In the genomic region with DNA sequence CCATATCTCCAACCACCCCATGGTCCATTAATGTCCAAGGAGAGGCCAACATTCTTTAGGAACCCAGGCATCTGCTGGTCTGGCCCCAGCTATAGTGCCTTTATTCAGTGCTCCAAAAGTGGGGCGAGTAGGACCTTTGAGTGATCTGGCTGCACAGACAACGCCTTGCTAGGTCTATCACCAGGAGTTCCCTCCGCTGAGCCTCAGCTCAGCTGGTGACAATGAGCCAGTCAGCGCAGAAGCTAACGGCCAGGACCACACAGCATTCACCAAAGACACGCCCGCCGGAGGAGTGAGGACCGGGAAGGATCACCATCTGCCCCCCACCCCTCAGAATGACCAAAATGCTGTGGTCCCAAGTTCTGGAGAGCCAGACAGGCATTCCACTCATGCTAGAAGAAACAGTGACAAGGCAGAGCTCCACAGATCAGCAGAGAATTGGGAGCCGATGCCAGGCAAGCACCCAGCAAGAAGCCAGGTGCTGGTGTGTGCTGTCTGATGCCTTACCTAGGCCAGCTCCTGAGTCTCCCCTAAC, we compare ENCODE assay signal across 9 cellular contexts. TPM values are rescaled to one million over a fixed set of nuclear protein-coding genes. Genes with fewer than 3 reads are reported as not detected.
DNase-seq lines count a peak whose midpoint lies in the region; ATAC-seq and TF ChIP-seq lines count a peak whose summit lies in the region.
"Had no signal": no experiment of that assay in that cellular context is flagged by ENCODE, and none has a peak within 500 bp of the region (broad histone marks: within the 10 kb centered on the region; RNA-seq: fewer than 3 reads in every experiment).

No MANE protein-coding gene starts in this region.

- H3K79me1 ChIP-seq in IMR-90 (ENCODE audit: low read depth in 1 of 2, low read length in 2 of 2), result peaks cover 36 to 80% of the 10 kb centered on the region in 2 experiments

- no peak for TF ChIP-seq POLR2A in IMR-90 (IDR thresholded peaks at IDR 0.05; ENCODE audit: low read depth, low read length)
- TF ChIP-seq POLR2A in breast epithelium (IDR thresholded peaks at IDR 0.05), result no peak

- intact Hi-C loops in IMR-90 (cut with micrococcal nuclease) (no loop called here), breast epithelium (cut with DNase I; ENCODE audit: low total_unique reads) (no loop called here), psoas muscle (cut with DNase I) (no loop called here), sciatic nerve (cut with DNase I) (no loop called here)

- TF ChIP-seq CTCF in IMR-90 (conservative IDR thresholded peaks at IDR 0.05; ENCODE audit: low read depth, low read length) (no peak), breast epithelium (IDR thresholded peaks at IDR 0.05) (no peak), nephron (IDR thresholded peaks at IDR 0.05; ENCODE audit: unreplicated experiment in 3 of 3) (no peak), psoas muscle (IDR thresholded peaks at IDR 0.05) (no peak)

- H3K27me3 Mint-ChIP-seq in nephron (ENCODE audit: low read depth), result no peaks in the 10 kb centered on the region

- H3K56ac ChIP-seq in IMR-90 (ENCODE audit: extremely low read depth, insufficient read depth, low read length), result no peak overlapping the region

- in situ Hi-C loops in IMR-90 (cut with MboI; ENCODE audit: low sequenced_read_pairs), result no loop called here

- no peaks in the 10 kb centered on the region for H3K9me3 ChIP-seq in BLaER1 treated with 17β-estradiol and CSF1 and Interleukin-3, amounts not matched to agents 10 nM and 100 nM (replicated peaks in 1 of 11)
- H3K9me3 ChIP-seq in IMR-90 (ENCODE audit: control insufficient read depth, insufficient read depth, low read length), result no peaks in the 10 kb centered on the region
- H3K9me3 ChIP-seq in breast epithelium, result no peaks in the 10 kb centered on the region
- H3K9me3 ChIP-seq in psoas muscle, result no peaks in the 10 kb centered on the region

- peak overlapping the region; percentile 27 to 95 (median 87); a peak in 21 of 22 replicates for H3K27ac ChIP-seq in BLaER1 treated with 17β-estradiol and CSF1 and Interleukin-3, amounts not matched to agents 10 nM and 100 nM
- H3K27ac ChIP-seq in IMR-90 (ENCODE audit: insufficient read depth, low read length) (no peak overlapping the region), breast epithelium (peak overlapping the region; percentile 73 to 89), psoas muscle (no peak overlapping the region)

- dilution Hi-C loops in IMR-90 (cut with HindIII; ENCODE audit: low sequenced_read_pairs, unreplicated experiment), result no loop called here

- H4K8ac ChIP-seq in IMR-90 (ENCODE audit: low read depth in 2 of 2, low read length in 2 of 2), result peak overlapping the region in 1 of 2 experiments; percentile 29; a peak in 1 of 4 replicates

- ATAC-seq in IMR-90 (ENCODE audit: low read depth) (no peak), psoas muscle (no peak), sciatic nerve (no peak), HG03342 (IDR thresholded peaks at IDR 0.05; ENCODE audit: unreplicated experiment) (no peak), HG02885 (IDR thresholded peaks at IDR 0.05; ENCODE audit: poor library complexity, unreplicated experiment) (no peak)

- H4K20me1 ChIP-seq in BLaER1 treated with 17β-estradiol and CSF1 and Interleukin-3, amounts not matched to agents 10 nM and 100 nM, result peaks cover 0 to 95% (median 0%) of the 10 kb centered on the region in 11 experiments; a peak in 6 of 22 replicates
- peaks cover 62% of the 10 kb centered on the region for H4K20me1 ChIP-seq in IMR-90 (ENCODE audit: insufficient read depth, low read length)

- H3K4me2 ChIP-seq in BLaER1 treated with 17β-estradiol and CSF1 and Interleukin-3, amounts not matched to agents 10 nM and 100 nM, result peak overlapping the region; percentile 68 to 98 (median 89)
- H3K4me2 ChIP-seq in IMR-90 (ENCODE audit: low read depth, low read length), result no peak overlapping the region

- BruUV-seq in IMR-90 (replicated peaks; lab: Mats Ljungman, UMichigan), result no TSS peak

- 0 out of 20 replicates have a peak overlapping the region, but pooled peaks of 1 of the 10 experiments have one; percentile 24 for H3K4me3 ChIP-seq in BLaER1 treated with 17β-estradiol and CSF1 and Interleukin-3, amounts not matched to agents 10 nM and 100 nM
- no peak overlapping the region for H3K4me3 ChIP-seq in IMR-90 (ENCODE audit: insufficient read depth, low read depth, low read length)
- no peak overlapping the region for H3K4me3 ChIP-seq in breast epithelium
- no peak overlapping the region for H3K4me3 ChIP-seq in psoas muscle

- no peak overlapping the region for H2BK5ac ChIP-seq in IMR-90 (ENCODE audit: low read depth, low read length, poor library complexity, severe bottlenecking)

- peaks cover 44% of the 10 kb centered on the region for H3K9me1 ChIP-seq in IMR-90 (ENCODE audit: insufficient read depth, low read length)

- H2BK15ac ChIP-seq in IMR-90 (ENCODE audit: low read depth, low read length), result 0 out of 3 replicates have a peak overlapping the region, but pooled peaks have one; percentile 18

- H3K36me3 Mint-ChIP-seq in nephron (ENCODE audit: low read depth), result no peaks in the 10 kb centered on the region

- no peaks in the 10 kb centered on the region for H3K27me3 ChIP-seq in BLaER1 treated with 17β-estradiol and CSF1 and Interleukin-3, amounts not matched to agents 10 nM and 100 nM
- H3K27me3 ChIP-seq in IMR-90 (ENCODE audit: control insufficient read depth, insufficient read depth, low read length) (no peaks in the 10 kb centered on the region), breast epithelium (no peaks in the 10 kb centered on the region), psoas muscle (ENCODE audit: insufficient read depth in 3 of 3, low read length in 2 of 3) (no peaks in the 10 kb centered on the region)

- 95% methylated on average over 6 of the region's 10 CpGs; no CpG with 5 or more reads in 1 of the 2 experiments for WGBS in IMR-90 (ENCODE audit: extremely low coverage in 2 of 2, insufficient read length in 1 of 2), 2 experiments
- 73 to 87% (median 80%) methylated on average over 10 of the region's 10 CpGs for WGBS in psoas muscle, 3 donors

- peak overlapping the region; percentile 40 for H2AK5ac ChIP-seq in IMR-90 (ENCODE audit: low read depth, low read length)

- no peak for TF ChIP-seq RAD21 in IMR-90 (IDR thresholded peaks at IDR 0.05; ENCODE audit: low read length)

- H3K9me3 Mint-ChIP-seq in nephron, result no peaks in the 10 kb centered on the region

- H3K4me1 ChIP-seq in BLaER1 treated with 17β-estradiol and CSF1 and Interleukin-3, amounts not matched to agents 10 nM and 100 nM, result peaks cover 92 to 100% (median 98%) of the 10 kb centered on the region in 10 experiments
- peaks cover 25% of the 10 kb centered on the region for H3K4me1 ChIP-seq in IMR-90 (ENCODE audit: control insufficient read depth, insufficient read depth, low read length)
- H3K4me1 ChIP-seq in breast epithelium, result peaks cover 2 to 9% of the 10 kb centered on the region in 2 donors
- H3K4me1 ChIP-seq in psoas muscle, result peaks cover 54% of the 10 kb centered on the region

- H2BK120ac ChIP-seq in IMR-90 (ENCODE audit: low read depth, low read length), result peak overlapping the region; percentile 34

- H2BK20ac ChIP-seq in IMR-90 (ENCODE audit: low read depth, low read length), result no peak overlapping the region

- no peak overlapping the region for H4K5ac ChIP-seq in IMR-90 (ENCODE audit: low read depth, low read length)

- H3K4me3 Mint-ChIP-seq in nephron, result no peak overlapping the region

- H4K91ac ChIP-seq in IMR-90 (ENCODE audit: insufficient read depth, low read depth, low read length), result 0 out of 2 replicates have a peak overlapping the region, but pooled peaks have one; percentile 1

- H2AK9ac ChIP-seq in IMR-90 (replicated peaks; ENCODE audit: low read depth, low read length, poor library complexity), result no peak overlapping the region

- no peak overlapping the region for H2AFZ ChIP-seq in IMR-90 (replicated peaks; ENCODE audit: low read length, poor library complexity)

- H3K14ac ChIP-seq in IMR-90 (replicated peaks; ENCODE audit: low read depth, low read length), result peak overlapping the region; percentile 42; the same call in 1 of the 2 replicates

- DNase-seq in IMR-90 (no peak), breast epithelium (ENCODE audit: low spot score in 2 of 2) (no peak), psoas muscle (no peak), sciatic nerve (ENCODE audit: low spot score) (no peak)
- DNase-seq: NCI-H146 had no signal

- POLR2A ChIA-PET in IMR-90 (lab: Charles Lee; ENCODE audit: unreplicated experiment), result no interaction called here

- 0 out of 2 replicates have a peak overlapping the region, but pooled peaks have one; percentile 14 for H3K18ac ChIP-seq in IMR-90 (ENCODE audit: low read depth, low read length)

- CTCF ChIA-PET in IMR-90 (lab: Yijun Ruan, JAX), result no interaction called here

- H3K4ac ChIP-seq in IMR-90 (ENCODE audit: low read depth, low read length), result peak overlapping the region; percentile 56; the same call in 1 of the 2 replicates

- H3K27ac Mint-ChIP-seq in nephron, result peak overlapping the region in 2 of 3 experiments; percentile 73 to 77

- peaks cover 3 to 6% (median 6%) of the 10 kb centered on the region in 11 experiments; a peak in 19 of 22 replicates for H3K36me3 ChIP-seq in BLaER1 treated with 17β-estradiol and CSF1 and Interleukin-3, amounts not matched to agents 10 nM and 100 nM
- H3K36me3 ChIP-seq in IMR-90 (ENCODE audit: control insufficient read depth, insufficient read depth, low read length) (peaks cover 4% of the 10 kb centered on the region), breast epithelium (no peaks in the 10 kb centered on the region), psoas muscle (ENCODE audit: insufficient read depth in 1 of 2, low read depth in 1 of 2) (peaks cover 2 to 4% of the 10 kb centered on the region in 2 donors)

- no peak overlapping the region for H3K23ac ChIP-seq in IMR-90 (ENCODE audit: low read depth, low read length)

- H3K9ac ChIP-seq in BLaER1 treated with 17β-estradiol and CSF1 and Interleukin-3, amounts not matched to agents 10 nM and 100 nM, result peak overlapping the region in 10 of 11 experiments; percentile 5 to 77 (median 64); a peak in 16 of 22 replicates
- H3K9ac ChIP-seq in IMR-90 (ENCODE audit: low read depth, low read length), result no peak overlapping the region

- peaks cover 74% of the 10 kb centered on the region for H3K4me1 Mint-ChIP-seq in nephron

TF ChIP-seq in IMR-90, 13 proteins besides CTCF, POLR2A, EP300 and RAD21 (continues in another document):
- no peak for TF ChIP-seq FOS (IDR thresholded peaks at IDR 0.05; ENCODE audit: low read depth, low read length)

RNA-seq across cellular contexts. Expression of a gene that starts 19.0 kb away (rescaled TPM):
- 17.7 and 17.8 TPM in 2 replicates for total RNA-seq in IMR-90 (2012; rRNA removed)
- polyA plus RNA-seq in IMR-90 (2012; rRNA removed), result 22.8 and 28.3 TPM in 2 replicates
- polyA plus RNA-seq in IMR-90 (2012; cell fraction: cytosol; rRNA removed), result 13.0 and 22.1 TPM in 2 replicates
- 84.5 and 160 TPM in 2 replicates for polyA plus RNA-seq in IMR-90 (2012; cell fraction: nucleus; rRNA removed; ENCODE audit: low replicate concordance)
- 10 to 100 TPM; 44.9 to 71.0 (median 69.2) TPM for total RNA-seq in breast epithelium
- total RNA-seq in psoas muscle, result 10 to 100 TPM in 1 of 4 donors, 1 to 10 TPM in 3; 6.8 to 11.8 (median 8.8) TPM
- polyA plus RNA-seq in psoas muscle, result 1 to 10 TPM; 2.8 to 5.6 (median 3.4) TPM
- total RNA-seq in sciatic nerve, result 103 TPM

RNA-seq across cellular contexts. Expression of a gene that starts 33.9 kb away (rescaled TPM):
- total RNA-seq in IMR-90 (2012; rRNA removed) (not detected in 2 replicates), breast epithelium (not detected), psoas muscle (not detected), sciatic nerve (not detected)
- polyA plus RNA-seq in IMR-90 (2012; rRNA removed) (not detected in 2 replicates), psoas muscle (not detected)
- polyA plus RNA-seq in IMR-90 (2012; cell fraction: cytosol; rRNA removed), result not detected in 2 replicates
- polyA plus RNA-seq in IMR-90 (2012; cell fraction: nucleus; rRNA removed; ENCODE audit: low replicate concordance), result not detected in 2 replicates

Comparison
In these comparisons a context has a peak if more than half of its experiments do, and no peak if none do; other contexts are left out.
1. H3K27ac ChIP-seq: peak in BLaER1 treated with 17β-estradiol and CSF1 and Interleukin-3, amounts not matched to agents 10 nM and 100 nM (11 of 11) and breast epithelium (2 of 2); none in IMR-90 (single experiment) and psoas muscle (single experiment).